Comparison of ENCODE assay signal across 14 cellular contexts in genomic region chr6:21201673-21202430, GRCh38.
DNase-seq lines count a peak whose midpoint lies in the region; ATAC-seq and TF ChIP-seq lines count a peak whose summit lies in the region.
"Had no signal": no experiment of that assay in that cellular context is flagged by ENCODE, and none has a peak within 500 bp of the region (broad histone marks: within the 10 kb centered on the region; RNA-seq: fewer than 3 reads in every experiment).

No MANE protein-coding gene starts in this region.

- no peak for ATAC-seq in GM18511 (IDR thresholded peaks at IDR 0.05; ENCODE audit: unreplicated experiment)

- H3K27ac ChIP-seq in HEK293 (ENCODE audit: extremely low read depth, low read depth, low read length) (peak overlapping the region; percentile 82), brain microvascular endothelial cell (no peak overlapping the region)
- H3K27ac ChIP-seq: hepatocyte, neutrophil had no signal

- no peak overlapping the region for H3K4me3 ChIP-seq in HEK293 (ENCODE audit: low read depth, low read length)
- H3K4me3 ChIP-seq in brain microvascular endothelial cell (ENCODE audit: low read depth, low read length) = no peak overlapping the region
- H3K4me3 ChIP-seq: hepatocyte, lung had no signal

- DNase-seq in NCI-H1930 (lab: John Stamatoyannopoulos, UW) = peak; percentile 58 to 90
- DNase-seq in NCI-H69 (lab: John Stamatoyannopoulos, UW) = peak; percentile 99
- peak; percentile 26 for DNase-seq in medulla oblongata (ENCODE audit: extremely low spot score)
- DNase-seq in KBM-7 = no peak
- no peak for DNase-seq in islet precursor cell
- no peak for DNase-seq in brain microvascular endothelial cell
- DNase-seq: activated CD4-positive, CD25-positive, alpha-beta regulatory T cell; activated T-cell treated with anti-CD3 and anti-CD28 coated beads for 4 hours; GDM1 had no signal

- H3K36me3 ChIP-seq in HEK293 (ENCODE audit: control insufficient read depth in 2 of 2, insufficient read depth in 1 of 2, low read length in 2 of 2) (no peaks in the 10 kb centered on the region), brain microvascular endothelial cell (replicated peaks) (no peaks in the 10 kb centered on the region)
- H3K36me3 ChIP-seq: neutrophil had no signal

- in situ Hi-C loops in KBM-7 (cut with MboI; ENCODE audit: low pct_unique_long_range_greater_than_20kb, low sequenced_read_pairs) (no loop called here), brain microvascular endothelial cell (cut with HindIII; ENCODE audit: low pct_ligation_motif_present, low sequenced_read_pairs) (no loop called here)

- TF ChIP-seq CTCF in HEK293 (tag by site-specific recombination; IDR thresholded peaks at IDR 0.05) = no peak
- TF ChIP-seq CTCF in brain microvascular endothelial cell (IDR thresholded peaks at IDR 0.05; ENCODE audit: low read depth, low read length, missing control alignments) = no peak

- H3K9me3 ChIP-seq in HEK293 (ENCODE audit: control insufficient read depth, insufficient read depth, low read depth, low read length) = no peaks in the 10 kb centered on the region
- H3K9me3 ChIP-seq: neutrophil had no signal

- POLR2A ChIA-PET in HEK293 (lab: Yijun Ruan, JAX) = interaction anchor here (1.5 to 1.7 kb wide), 2 partner anchors 386 to 392 kb away, joined by 4 to 12 read pairs; partner anchors contain the start of gene SOX4

- no peaks in the 10 kb centered on the region for H3K27me3 ChIP-seq in brain microvascular endothelial cell (replicated peaks)
- H3K27me3 ChIP-seq: hepatocyte, neutrophil had no signal

- peaks cover 37% of the 10 kb centered on the region for H3K4me1 ChIP-seq in HEK293 (ENCODE audit: control insufficient read depth, insufficient read depth, low read length)

- CTCF ChIA-PET in HEK293 (lab: Yijun Ruan, JAX) = interaction anchor here (0.7 kb wide), 1 partner anchor 351 kb away, joined by 4 read pairs; no protein-coding TSS in a partner anchor

TF ChIP-seq in HEK293, 187 proteins besides CTCF, POLR2A, EP300 and RAD21 (continues in another document):
- TF ChIP-seq KLF7 (tag by site-specific recombination; IDR thresholded peaks at IDR 0.05; ENCODE audit: borderline replicate concordance) (no peak), ZNF366 (tag by site-specific recombination; conservative IDR thresholded peaks at IDR 0.05) (peak; percentile 51; the same call in 1 of the 2 replicates), ZNF837 (tag by site-specific recombination; IDR thresholded peaks at IDR 0.05) (no peak), ZSCAN23 (tag by site-specific recombination; IDR thresholded peaks at IDR 0.05) (no peak), ZNF639 (tag by site-specific recombination; IDR thresholded peaks at IDR 0.05) (no peak; the same call in 1 of the 2 replicates), ZNF530 (tag by site-specific recombination; IDR thresholded peaks at IDR 0.05; ENCODE audit: low read depth) (no peak), GLI4 (tag by site-specific recombination; IDR thresholded peaks at IDR 0.05) (no peak), ZFP37 (tag by site-specific recombination; IDR thresholded peaks at IDR 0.05) (no peak), TSHZ1 (tag by site-specific recombination; IDR thresholded peaks at IDR 0.05; ENCODE audit: borderline replicate concordance) (no peak), GLIS1 (tag by site-specific recombination; IDR thresholded peaks at IDR 0.05) (no peak; the same call in 1 of the 2 replicates), INSM2 (tag by site-specific recombination; IDR thresholded peaks at IDR 0.05) (no peak; the same call in 1 of the 2 replicates), ZIC2 (tag by site-specific recombination; IDR thresholded peaks at IDR 0.05) (no peak), ZNF394 (tag by site-specific recombination; IDR thresholded peaks at IDR 0.05; ENCODE audit: borderline replicate concordance) (no peak), ZSCAN18 (tag by site-specific recombination; IDR thresholded peaks at IDR 0.05) (no peak), ZBTB11 (tag by site-specific recombination; conservative IDR thresholded peaks at IDR 0.05; ENCODE audit: low read depth) (no peak), ZNF302 (tag by site-specific recombination; IDR thresholded peaks at IDR 0.05; ENCODE audit: low read depth) (no peak)

Comparison
In these comparisons a context has a peak if more than half of its experiments do, and no peak if none do; other contexts are left out.
1. DNase-seq: peak in NCI-H1930 (2 of 2), NCI-H69 (single experiment) and medulla oblongata (single experiment); none in KBM-7 (single experiment), islet precursor cell (single experiment) and brain microvascular endothelial cell (single experiment).